13 cellular contexts compared by ENCODE assay signal in the genomic region with DNA sequence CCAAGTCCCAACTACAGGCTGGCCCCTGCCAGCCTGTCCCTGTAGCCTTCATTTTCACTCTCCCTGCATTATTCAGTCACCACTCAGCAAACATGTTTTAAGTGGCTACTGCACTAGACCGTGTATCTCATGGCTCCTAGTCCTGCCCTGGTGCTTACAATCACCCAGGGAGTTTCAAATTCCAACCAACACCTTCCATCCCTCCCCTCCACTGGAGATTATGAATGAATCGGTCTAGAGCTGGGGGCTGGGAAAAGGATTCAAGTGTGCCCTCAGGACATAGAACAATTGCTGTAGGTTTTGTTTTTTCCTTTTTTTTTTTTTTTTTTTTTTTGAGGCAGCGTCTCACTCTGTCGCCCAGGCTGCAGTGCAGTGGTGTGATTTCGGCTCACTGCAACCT. TPM values are rescaled to one million over a fixed set of nuclear protein-coding genes. Genes with fewer than 3 reads are reported as not detected.
DNase-seq lines count a peak whose midpoint lies in the region; ATAC-seq, FAIRE-seq and TF ChIP-seq lines count a peak whose summit lies in the region.
"Had no signal": no experiment of that assay in that cellular context is flagged by ENCODE, and none has a peak within 500 bp of the region (broad histone marks: within the 10 kb centered on the region; RNA-seq: fewer than 3 reads in every experiment).

No MANE protein-coding gene starts in this region.

- CTCF ChIA-PET in HEK293T (lab: Yijun Ruan, JAX) (interaction anchor here (1.0 kb wide), 1 partner anchor 9 kb away, joined by 4 read pairs; no protein-coding TSS in a partner anchor), GM12878 (lab: Yijun Ruan, JAX) (interaction anchor here (0.6 to 2.1 kb wide), 5 partner anchors 12 to 83 kb away, joined by 3 to 12 read pairs (median 4); no protein-coding TSS in a partner anchor)

- no peaks in the 10 kb centered on the region for H3K79me2 ChIP-seq in GM12878 (ENCODE audit: control insufficient read depth, insufficient read depth, low read length)
- no peaks in the 10 kb centered on the region for H3K79me2 ChIP-seq in osteoblast (ENCODE audit: insufficient read depth, low read length)

- POLR2A ChIA-PET in HEK293T (lab: Yijun Ruan, JAX), result no interaction called here
- POLR2A ChIA-PET in GM12878 (lab: Charles Lee), result interaction anchor here (0.6 kb wide), 1 partner anchor 858 kb away, joined by 8 read pairs; no protein-coding TSS in a partner anchor

- ATAC-seq in GM12878, result no peak
- no peak for ATAC-seq in activated T-cell treated with anti-CD3 and anti-CD28 coated beads, Interleukin-2, amount 50 U/mL, for 4 hours

- H3K4me2 ChIP-seq in GM12878 (ENCODE audit: control insufficient read depth, insufficient read depth) (no peak overlapping the region), osteoblast (ENCODE audit: insufficient read depth, low read length) (no peak overlapping the region)

- H3K4me3 ChIP-seq in GM12878 (no peak overlapping the region), osteoblast (ENCODE audit: insufficient read depth, low read length) (no peak overlapping the region)
- H3K4me3 ChIP-seq: GM23248 had no signal

- no peaks in the 10 kb centered on the region for H3K9me3 ChIP-seq in GM12878 (replicated peaks; ENCODE audit: control insufficient read depth, insufficient read depth, low read length)
- no peaks in the 10 kb centered on the region for H3K9me3 ChIP-seq in osteoblast (ENCODE audit: low read depth, low read length)

- no peaks in the 10 kb centered on the region for H3K9me3 Mint-ChIP-seq in activated T-cell treated with anti-CD3 and anti-CD28 coated beads, Interleukin-2, amount 50 U/mL, for 4 hours

- SMC1A ChIA-PET in GM12878 (lab: Charles Lee; ENCODE audit: uncharacterized antibody, unreplicated experiment), result no interaction called here

- TF ChIP-seq CTCF in GM12878 (IDR thresholded peaks at IDR 0.05 in 2 of 3, conservative IDR thresholded peaks at IDR 0.05 in 1 of 3; ENCODE audit: control insufficient read depth in 2 of 3, extremely low read depth in 1 of 3, insufficient read depth in 1 of 3, low read depth in 3 of 3, low read length in 3 of 3) (no peak), osteoblast (IDR thresholded peaks at IDR 0.05; ENCODE audit: extremely low read depth, low read depth, low read length) (no peak)

- no peak for TF ChIP-seq POLR2A in GM12878 (IDR thresholded peaks at IDR 0.05; ENCODE audit: low read depth, low read length)

- peaks cover 25% of the 10 kb centered on the region for H3K27me3 Mint-ChIP-seq in activated T-cell treated with anti-CD3 and anti-CD28 coated beads, Interleukin-2, amount 50 U/mL, for 4 hours (ENCODE audit: low read depth)

- no peaks in the 10 kb centered on the region for H3K27me3 ChIP-seq in GM12878 (replicated peaks in 1 of 2; ENCODE audit: control insufficient read depth in 2 of 2, insufficient read depth in 2 of 2, low read length in 1 of 2)
- peaks cover 9% of the 10 kb centered on the region for H3K27me3 ChIP-seq in osteoblast (ENCODE audit: insufficient read depth, low read length)

- H3K27ac ChIP-seq in GM12878 (ENCODE audit: control insufficient read depth, insufficient read depth) (no peak overlapping the region), osteoblast (ENCODE audit: low read depth, low read length) (no peak overlapping the region)
- H3K27ac ChIP-seq: GM23248, RWPE1 had no signal

- no peak overlapping the region for H3K4me3 Mint-ChIP-seq in activated T-cell treated with anti-CD3 and anti-CD28 coated beads, Interleukin-2, amount 50 U/mL, for 4 hours
- H3K4me3 Mint-ChIP-seq: CD14-positive monocyte had no signal

- H3K36me3 ChIP-seq in GM12878 (ENCODE audit: control insufficient read depth in 2 of 2, insufficient read depth in 2 of 2, low read length in 1 of 2) (no peaks in the 10 kb centered on the region), osteoblast (ENCODE audit: insufficient read depth, low read length) (no peaks in the 10 kb centered on the region)

- DNase-seq in NCI-H2107 treated with DMSO at 0.1 percent for 48 hours (lab: John Stamatoyannopoulos, UW; ENCODE audit: unreplicated experiment) (peak; percentile 29), NCI-H2107 (lab: John Stamatoyannopoulos, UW) (no peak), HEK293T (ENCODE audit: extremely low spot score) (no peak), GM12878 (ENCODE audit: low read depth, low spot score) (no peak), osteoblast (ENCODE audit: insufficient read length, low spot score, missing footprints) (peak; percentile 50), posterior vena cava (ENCODE audit: low spot score) (no peak), NCI-H146 treated with DMSO at 0.1 percent for 48 hours (lab: John Stamatoyannopoulos, UW; ENCODE audit: unreplicated experiment) (no peak)
- DNase-seq in activated T-cell treated with anti-CD3 and anti-CD28 coated beads, Interleukin-2, amount 50 U/mL, for 4 hours, result no peak
- DNase-seq: Calu3, DND-41, GM23248 had no signal

- H2AFZ ChIP-seq in GM12878 (ENCODE audit: control insufficient read depth, low read depth, low read length) (0 out of 2 replicates have a peak overlapping the region, but pooled peaks have one; percentile 34), osteoblast (ENCODE audit: low read length) (no peak overlapping the region)
- H2AFZ ChIP-seq: GM23248 had no signal

- RAD21 ChIA-PET in GM12878 (lab: Charles Lee; ENCODE audit: unreplicated experiment), result no interaction called here

- no peak for TF ChIP-seq RAD21 in GM12878 (IDR thresholded peaks at IDR 0.05; ENCODE audit: insufficient read depth, low read depth, low read length)

- H3K4me1 Mint-ChIP-seq in activated T-cell treated with anti-CD3 and anti-CD28 coated beads, Interleukin-2, amount 50 U/mL, for 4 hours (ENCODE audit: low read depth), result no peaks in the 10 kb centered on the region
- H3K4me1 Mint-ChIP-seq: CD14-positive monocyte had no signal

- intact Hi-C loops in GM12878 (cut with micrococcal nuclease; ENCODE audit: unreplicated experiment) (no loop called here), posterior vena cava (cut with DNase I) (no loop called here)

- no TSS peak for BruUV-seq in GM12878 (replicated peaks; lab: Mats Ljungman, UMichigan)

- H3K4me1 ChIP-seq in GM12878 (ENCODE audit: control insufficient read depth, insufficient read depth, low read length), result no peaks in the 10 kb centered on the region
- no peaks in the 10 kb centered on the region for H3K4me1 ChIP-seq in osteoblast (ENCODE audit: insufficient read depth, low read length)

- no peak for TF ChIP-seq EP300 in GM12878 (IDR thresholded peaks at IDR 0.05; ENCODE audit: borderline replicate concordance in 1 of 2, control insufficient read depth in 1 of 2, low read depth in 2 of 2, low read length in 2 of 2)

- no peaks in the 10 kb centered on the region for H3K36me3 Mint-ChIP-seq in activated T-cell treated with anti-CD3 and anti-CD28 coated beads, Interleukin-2, amount 50 U/mL, for 4 hours (ENCODE audit: insufficient read depth)
- H3K36me3 Mint-ChIP-seq: CD14-positive monocyte had no signal

- FAIRE-seq in GM12878 (lab: Jason Lieb, UNC), result no peak

- H4K20me1 ChIP-seq in GM12878 (ENCODE audit: control insufficient read depth, insufficient read depth) (no peaks in the 10 kb centered on the region), osteoblast (ENCODE audit: insufficient read depth, low read length) (no peaks in the 10 kb centered on the region)

- no peak overlapping the region for H3K9ac ChIP-seq in GM12878 (ENCODE audit: control insufficient read depth, insufficient read depth, low read length)
- H3K9ac ChIP-seq: GM23248 had no signal

- in situ Hi-C loops in GM12878 (cut with MboI), result no loop called here

- WGBS in GM12878 (ENCODE audit: insufficient coverage, insufficient replicate concordance, low lambda C conversion rate, missing lambda C conversion rate), result 37% methylated on average over 4 of the region's 5 CpGs

RNA-seq across cellular contexts. Expression of a gene that starts 15.0 kb away (rescaled TPM):
- 17.9 and 19.3 TPM in 2 replicates for total RNA-seq in GM12878 (2013; cell fraction: nucleolus; rRNA removed)
- total RNA-seq in GM12878 (2014; rRNA removed) (5.0 TPM in 2 replicates), GM12878 (2014; rRNA removed; fragmentation: Illumina TruSeq; extraction: Trizol) (8.3 and 8.7 TPM in 2 replicates), GM12878 (2021) (12.7 and 14.3 TPM in 2 replicates), osteoblast (1.8 TPM in 2 replicates), posterior vena cava (1 to 10 TPM; 5.7 to 6.1 TPM)
- 4.5 TPM for polyA plus RNA-seq in GM12878 (2011; ENCODE audit: low read depth)
- polyA plus RNA-seq in GM12878 (2011; rRNA removed) (7.6 and 9.0 TPM in 2 replicates), GM12878 (2014; fragmentation: Illumina TruSeq; extraction: Trizol) (4.6 and 8.6 TPM in 2 replicates), GM12878 (2014; fragmentation: Nextera tagmentation; extraction: Ambion mirVana) (1 to 10 TPM in 1 of 2 experiments, under 1 TPM in 1; 0.93 to 2.4 TPM), GM12878 (2014; rRNA removed) (12.4 and 13.1 TPM in 2 replicates), GM12878 (2016; fragmentation: Nextera tagmentation; extraction: Ambion mirVana) (1 to 10 TPM; 8.3 to 9.2 TPM)
- 14.0 and 14.6 TPM in 2 replicates for polyA plus RNA-seq in GM12878 (2011; cell fraction: cytosol; rRNA removed)
- polyA plus RNA-seq in GM12878 (2011; cell fraction: nucleus; rRNA removed), result 4.2 and 6.9 TPM in 2 replicates
- polyA plus RNA-seq in GM12878 (2012), result 7.7 and 9.0 TPM in 2 replicates
- polyA minus RNA-seq in GM12878 (2011; rRNA and poly(A)+ RNA removed), result 6.7 and 13.4 TPM in 2 replicates
- 5.9 and 6.3 TPM in 2 replicates for polyA minus RNA-seq in GM12878 (2011; cell fraction: cytosol; rRNA and poly(A)+ RNA removed)
- 4.1 and 6.6 TPM in 2 replicates for polyA minus RNA-seq in GM12878 (2011; cell fraction: nucleus; rRNA and poly(A)+ RNA removed)
- total RNA-seq in activated T-cell treated with anti-CD3 and anti-CD28 coated beads, Interleukin-2, amount 50 U/mL, for 4 hours, result 1 to 10 TPM; 3.2 to 4.0 (median 3.9) TPM

RNA-seq across cellular contexts. Expression of a gene that starts 45.8 kb away (rescaled TPM):
- total RNA-seq in GM12878 (2013; cell fraction: nucleolus; rRNA removed), result 25.3 and 26.6 TPM in 2 replicates
- total RNA-seq in GM12878 (2014; rRNA removed) (68.7 and 83.5 TPM in 2 replicates), GM12878 (2014; rRNA removed; fragmentation: Illumina TruSeq; extraction: Trizol) (46.0 and 50.2 TPM in 2 replicates), GM12878 (2021) (57.4 and 64.7 TPM in 2 replicates), osteoblast (152 and 161 TPM in 2 replicates), posterior vena cava (10 to 100 TPM; 66.3 to 75.9 TPM)
- 61.8 TPM for polyA plus RNA-seq in GM12878 (2011; ENCODE audit: low read depth)
- polyA plus RNA-seq in GM12878 (2011; rRNA removed) (31.3 and 45.6 TPM in 2 replicates), GM12878 (2014; fragmentation: Illumina TruSeq; extraction: Trizol) (17.9 and 39.1 TPM in 2 replicates), GM12878 (2014; fragmentation: Nextera tagmentation; extraction: Ambion mirVana) (10 to 100 TPM in 1 of 2 experiments, 1 to 10 TPM in 1; 2.3 to 18.5 TPM), GM12878 (2014; rRNA removed) (92.8 and 96.7 TPM in 2 replicates), GM12878 (2016; fragmentation: Nextera tagmentation; extraction: Ambion mirVana) (100 to 1,000 TPM; 183 to 196 TPM)
- polyA plus RNA-seq in GM12878 (2011; cell fraction: cytosol; rRNA removed), result 72.7 and 135 TPM in 2 replicates
- polyA plus RNA-seq in GM12878 (2011; cell fraction: nucleus; rRNA removed), result 44.9 and 47.5 TPM in 2 replicates
- 111 and 140 TPM in 2 replicates for polyA plus RNA-seq in GM12878 (2012)
- polyA minus RNA-seq in GM12878 (2011; rRNA and poly(A)+ RNA removed), result 15.4 and 26.8 TPM in 2 replicates
- polyA minus RNA-seq in GM12878 (2011; cell fraction: cytosol; rRNA and poly(A)+ RNA removed), result 14.0 and 15.4 TPM in 2 replicates
- polyA minus RNA-seq in GM12878 (2011; cell fraction: nucleus; rRNA and poly(A)+ RNA removed), result 7.4 and 12.1 TPM in 2 replicates
- 100 to 1,000 TPM; 129 to 150 (median 134) TPM for total RNA-seq in activated T-cell treated with anti-CD3 and anti-CD28 coated beads, Interleukin-2, amount 50 U/mL, for 4 hours

Comparison
In these comparisons a context has a peak if more than half of its experiments do, and no peak if none do; other contexts are left out.
1. DNase-seq: peak in NCI-H2107 treated with DMSO at 0.1 percent for 48 hours (single experiment) and osteoblast (single experiment); none in NCI-H2107 (single experiment), HEK293T (single experiment), GM12878 (single experiment), activated T-cell treated with anti-CD3 and anti-CD28 coated beads, Interleukin-2, amount 50 U/mL, for 4 hours (single experiment), posterior vena cava (single experiment) and NCI-H146 treated with DMSO at 0.1 percent for 48 hours (single experiment).